ENCODE assay signal across 8 cellular contexts in the genomic region with DNA sequence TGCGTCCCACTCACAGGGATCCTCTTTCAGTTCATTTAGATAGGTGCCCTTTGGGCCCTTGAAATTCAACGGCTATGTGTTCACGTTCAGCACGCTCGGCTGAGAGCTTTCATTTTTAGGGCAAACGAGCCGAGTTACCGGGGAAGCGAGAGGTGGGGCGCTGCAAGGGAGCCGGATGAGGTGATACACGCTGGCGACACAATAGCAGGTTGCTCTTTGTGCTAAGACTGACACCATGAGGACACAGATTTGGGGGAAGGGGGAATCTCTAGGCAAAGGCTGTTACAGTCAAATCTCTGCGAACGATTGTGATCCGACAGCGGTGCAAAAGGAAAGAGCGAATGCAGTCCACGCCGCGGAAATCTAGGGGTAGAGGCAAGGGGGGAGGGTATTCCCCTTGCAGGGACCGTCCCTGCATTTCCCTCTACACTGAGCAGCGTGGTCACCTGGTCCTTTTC. TPM values are rescaled to one million over a fixed set of nuclear protein-coding genes. Genes with fewer than 3 reads are reported as not detected.
A peak's percentile ranks its signal among the peaks of the same experiment; 100 is the strongest.
DNase-seq lines count a peak whose midpoint lies in the region; ATAC-seq and TF ChIP-seq lines count a peak whose summit lies in the region.

No MANE protein-coding gene starts in this region.

- peak overlapping the region; percentile 80 to 100 (median 98) for H3K27ac ChIP-seq in dorsolateral prefrontal cortex

- no peaks in the 10 kb centered on the region for H3K9me3 Mint-ChIP-seq in naive B cell

- TF ChIP-seq CTCF in BE2C (IDR thresholded peaks at IDR 0.05; ENCODE audit: low read depth, low read length) (no peak), dorsolateral prefrontal cortex (IDR thresholded peaks at IDR 0.05 in 54 of 56, conservative IDR thresholded peaks at IDR 0.05 in 2 of 56; ENCODE audit: low read depth in 1 of 56, partially characterized antibody in 56 of 56) (no peak)

- H3K4me3 Mint-ChIP-seq in naive B cell, result peak overlapping the region; percentile 95 to 99 (median 97)

- H3K36me3 ChIP-seq in BE2C, result peaks cover 3% of the 10 kb centered on the region

- H3K4me1 ChIP-seq in BE2C, result peaks cover 6% of the 10 kb centered on the region; the same call in 1 of the 2 replicates

- DNase-seq in BE2C (no peak), SW480 (ENCODE audit: low spot score) (peak; percentile 75), dorsolateral prefrontal cortex (peak in 2 of 10 donors; percentile 20 to 30), naive B cell (no peak), GDM1 (lab: John Stamatoyannopoulos, UW) (no peak), hepatic stellate cell (ENCODE audit: low spot score) (no peak)

- peaks cover 42 to 44% (median 43%) of the 10 kb centered on the region in 3 donors for H3K4me1 Mint-ChIP-seq in naive B cell

- H3K4me3 ChIP-seq in BE2C (ENCODE audit: low read depth, low read length), result peak overlapping the region; percentile 99
- peak overlapping the region; percentile 69 to 98 (median 87) for H3K4me3 ChIP-seq in dorsolateral prefrontal cortex

- intact Hi-C loops in dorsolateral prefrontal cortex (cut with DNase I), result loop anchor here (2.0 to 10.0 kb wide), 5 partner anchors 44 to 722 kb away; partner anchors contain the start of genes ATAD1 (in 1 of the 2), LIPJ (in 1 of the 2) and RNLS (in 1 of the 2)

- H3K9me3 ChIP-seq in BE2C, result no peaks in the 10 kb centered on the region

- no peaks in the 10 kb centered on the region for H3K36me3 Mint-ChIP-seq in naive B cell

- H3K27me3 Mint-ChIP-seq in naive B cell, result no peaks in the 10 kb centered on the region

- ATAC-seq in GM18867 (IDR thresholded peaks at IDR 0.05; ENCODE audit: unreplicated experiment) (peak; percentile 16), HG03103 (IDR thresholded peaks at IDR 0.05; ENCODE audit: low read depth, unreplicated experiment) (peak; percentile 7), naive B cell (ENCODE audit: low read depth in 2 of 2) (peak; percentile 29 to 30)

- H3K27me3 ChIP-seq in BE2C (no peaks in the 10 kb centered on the region), dorsolateral prefrontal cortex (no peaks in the 10 kb centered on the region)

- H3K27ac Mint-ChIP-seq in naive B cell, result peak overlapping the region; percentile 94 to 98 (median 97)

RNA-seq across cellular contexts. Expression of gene KLLN, which starts 0.7 kb away (rescaled TPM):
- polyA plus RNA-seq in BE2C (2012; ENCODE audit: insufficient read depth, insufficient read length, low read depth), result 1.0 TPM
- 1 to 10 TPM in 63 of 120 experiments, under 1 TPM in 57; 0.53 to 1.9 (median 1.0) TPM for total RNA-seq in dorsolateral prefrontal cortex
- polyA plus RNA-seq in naive B cell (ENCODE audit: low read depth in 6 of 6), result under 1 TPM in 5 of 6 donors, not detected in 1; 0.09 to 0.55 (median 0.22) TPM

RNA-seq across cellular contexts. Expression of gene PTEN, which starts 0.8 kb away (rescaled TPM):
- 49.9 TPM for polyA plus RNA-seq in BE2C (2012; ENCODE audit: insufficient read depth, insufficient read length, low read depth)
- 100 to 1,000 TPM in 11 of 120 experiments, 10 to 100 TPM in 109; 50.1 to 114 (median 83.5) TPM for total RNA-seq in dorsolateral prefrontal cortex
- polyA plus RNA-seq in naive B cell (ENCODE audit: low read depth in 6 of 6), result 10 to 100 TPM; 34.1 to 53.4 (median 46.7) TPM

RNA-seq across cellular contexts. Expression of gene ATAD1, which starts 44.6 kb away (rescaled TPM):
- polyA plus RNA-seq in BE2C (2012; ENCODE audit: insufficient read depth, insufficient read length, low read depth), result 32.5 TPM
- 100 to 1,000 TPM in 1 of 120 experiments, 10 to 100 TPM in 119; 36.0 to 101 (median 69.0) TPM for total RNA-seq in dorsolateral prefrontal cortex
- 10 to 100 TPM; 21.1 to 32.2 (median 30.4) TPM for polyA plus RNA-seq in naive B cell (ENCODE audit: low read depth in 6 of 6)
